8 cellular contexts compared by ENCODE assay signal in the genomic region with DNA sequence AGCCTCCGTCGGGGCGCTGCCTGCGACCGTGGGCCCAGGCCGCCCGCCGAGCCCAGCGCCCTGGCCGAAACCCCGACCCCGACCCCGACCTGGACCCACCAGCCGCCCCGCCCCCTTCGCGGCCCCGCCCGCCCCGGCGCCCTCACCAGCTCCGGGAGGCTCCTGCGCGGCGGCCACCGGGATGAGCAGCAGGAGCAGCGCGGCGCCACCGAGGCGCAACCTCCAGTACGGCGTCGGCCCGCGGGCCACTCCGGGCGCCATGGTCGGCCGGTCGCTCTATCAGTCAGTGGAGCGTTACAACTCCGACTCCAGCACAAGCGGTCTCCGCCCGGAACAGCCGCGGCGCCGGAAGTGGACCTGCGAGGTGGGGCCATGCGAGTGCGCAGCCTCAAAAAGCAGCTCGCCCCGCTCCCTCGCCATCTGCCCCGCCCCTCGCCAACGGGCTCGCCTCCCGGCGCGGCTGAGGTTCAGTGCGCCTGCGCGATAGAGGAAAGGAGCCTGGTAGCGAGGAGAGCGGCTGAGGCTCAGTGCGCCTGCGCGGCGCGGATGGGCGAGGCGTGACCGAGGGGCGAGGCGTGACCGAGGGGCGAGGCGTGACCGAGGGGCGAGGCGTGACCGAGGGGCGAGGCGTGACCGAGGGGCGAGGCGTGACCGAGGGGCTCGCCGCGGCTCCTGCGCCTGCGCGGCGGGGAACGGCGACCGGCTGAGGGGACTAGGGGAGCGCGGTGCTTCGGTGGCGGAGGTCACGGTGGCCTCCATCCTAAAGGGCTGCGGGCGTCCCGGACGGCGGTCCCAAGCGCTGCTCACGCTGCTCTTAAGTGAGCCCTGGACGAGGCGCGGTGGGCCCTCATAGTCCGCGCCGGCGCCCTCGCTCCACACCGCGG. TPM values are rescaled to one million over a fixed set of nuclear protein-coding genes. Genes with fewer than 3 reads are reported as not detected.
DNase-seq lines count a peak whose midpoint lies in the region; ATAC-seq and TF ChIP-seq lines count a peak whose summit lies in the region.

A gene with protein sequence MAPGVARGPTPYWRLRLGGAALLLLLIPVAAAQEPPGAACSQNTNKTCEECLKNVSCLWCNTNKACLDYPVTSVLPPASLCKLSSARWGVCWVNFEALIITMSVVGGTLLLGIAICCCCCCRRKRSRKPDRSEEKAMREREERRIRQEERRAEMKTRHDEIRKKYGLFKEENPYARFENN (minus strand): TSS at position 335 of the 884 bp plus-strand sequence. CDS start 74 bp downstream, at position 261.

- H2AFZ ChIP-seq in neural progenitor cell (replicated peaks), result peak within 1 kb of the TSS; percentile 80

- POLR2A ChIA-PET in HEK293T (lab: Yijun Ruan, JAX), result interaction anchor here (0.6 to 2.5 kb wide), 19 partner anchors 9 to 369 kb away, joined by 3 to 29 read pairs (median 3); partner anchors contain the start of gene UBE2G2

- H3K9me3 ChIP-seq in SJSA1 (replicated peaks), result no peaks in the 10 kb centered on the region
- no peaks in the 10 kb centered on the region for H3K9me3 ChIP-seq in neural progenitor cell (ENCODE audit: low read depth)
- H3K9me3 ChIP-seq in stomach smooth muscle (ENCODE audit: control insufficient read depth in 2 of 2, low read length in 2 of 2), result no peaks in the 10 kb centered on the region

- H3K4me1 ChIP-seq in SJSA1 (replicated peaks) (peaks cover 63% of the 10 kb centered on the region), foreskin keratinocyte (peaks cover 20% of the 10 kb centered on the region), neural progenitor cell (peaks cover 11% of the 10 kb centered on the region), stomach smooth muscle (ENCODE audit: control insufficient read depth, insufficient read depth, low read length) (peaks cover 48% of the 10 kb centered on the region)

- H3K36me3 ChIP-seq in SJSA1 (peaks cover 30% of the 10 kb centered on the region), neural progenitor cell (no peaks in the 10 kb centered on the region), stomach smooth muscle (ENCODE audit: control insufficient read depth in 2 of 2, insufficient read depth in 2 of 2, low read length in 2 of 2) (no peaks in the 10 kb centered on the region)

- no peak for TF ChIP-seq CTCF in foreskin keratinocyte (conservative IDR thresholded peaks at IDR 0.05)
- TF ChIP-seq CTCF in neural progenitor cell (IDR thresholded peaks at IDR 0.05), result no peak

- H3K4me1 Mint-ChIP-seq in neural progenitor cell, result peaks cover 35% of the 10 kb centered on the region

- H3K4me3 ChIP-seq in SJSA1 (peak within 1 kb of the TSS; percentile 81), neural progenitor cell (peak within 1 kb of the TSS; percentile 67), stomach smooth muscle (ENCODE audit: low read length in 2 of 2) (peak within 1 kb of the TSS; percentile 86 to 90)

- H3K27ac ChIP-seq in SJSA1, result peak within 1 kb of the TSS; percentile 79
- no peak within 1 kb of the TSS for H3K27ac ChIP-seq in foreskin keratinocyte
- no peak within 1 kb of the TSS for H3K27ac ChIP-seq in neural progenitor cell
- peak within 1 kb of the TSS; percentile 88 for H3K27ac ChIP-seq in stomach smooth muscle (ENCODE audit: low read length)

- ATAC-seq in foreskin keratinocyte, result peak; percentile 68

- DNase-seq in GM03348 (ENCODE audit: low spot score), result peak; percentile 100
- DNase-seq in HEK293T (ENCODE audit: extremely low spot score), result peak; percentile 100
- DNase-seq in MV-4-11 (lab: John Stamatoyannopoulos, UW), result peak; percentile 95
- peak; percentile 99 for DNase-seq in SJSA1 (ENCODE audit: low read depth in 1 of 2, low spot score in 2 of 2)
- peak; percentile 97 to 99 (median 98) for DNase-seq in activated naive CD4-positive, alpha-beta T cell (lab: John Stamatoyannopoulos, UW)
- peak; percentile 80 to 89 for DNase-seq in foreskin keratinocyte
- DNase-seq in neural progenitor cell (ENCODE audit: low spot score), result peak; percentile 99

- H3K4me3 Mint-ChIP-seq in neural progenitor cell, result peak within 1 kb of the TSS; percentile 98

- peak within 1 kb of the TSS; percentile 96 for H3K27ac Mint-ChIP-seq in neural progenitor cell

- H4K20me1 ChIP-seq in neural progenitor cell (ENCODE audit: low read depth), result peaks cover 45% of the 10 kb centered on the region

- CTCF ChIA-PET in HEK293T (lab: Yijun Ruan, JAX), result interaction anchor here (1.5 kb wide), 1 partner anchor 19 kb away, joined by 3 read pairs; no protein-coding TSS in a partner anchor

- peaks cover 46% of the 10 kb centered on the region for H3K79me2 ChIP-seq in neural progenitor cell (ENCODE audit: low read depth)

- peaks cover 16% of the 10 kb centered on the region for H3F3A ChIP-seq in neural progenitor cell (ENCODE audit: low read depth)

- peaks cover 6% of the 10 kb centered on the region for H3K36me3 Mint-ChIP-seq in neural progenitor cell

- H3K27me3 ChIP-seq in SJSA1 (replicated peaks) (no peaks in the 10 kb centered on the region), foreskin keratinocyte (no peaks in the 10 kb centered on the region), neural progenitor cell (peaks cover 39% of the 10 kb centered on the region), stomach smooth muscle (ENCODE audit: control insufficient read depth in 1 of 2, insufficient read depth in 2 of 2, low read length in 2 of 2) (no peaks in the 10 kb centered on the region)

- peak within 1 kb of the TSS; percentile 73 for H3K9ac ChIP-seq in neural progenitor cell
- peak within 1 kb of the TSS; percentile 82 to 87 for H3K9ac ChIP-seq in stomach smooth muscle (ENCODE audit: low read length in 2 of 2)

- H3K9me3 Mint-ChIP-seq in neural progenitor cell, result no peaks in the 10 kb centered on the region

- H3K27me3 Mint-ChIP-seq in neural progenitor cell (ENCODE audit: insufficient read depth, low read depth), result peaks cover 32% of the 10 kb centered on the region

- H3K4me2 ChIP-seq in neural progenitor cell, result peak within 1 kb of the TSS; percentile 92

TF ChIP-seq in HEK293T, 16 proteins besides CTCF, POLR2A, EP300 and RAD21:
- TF ChIP-seq FOXM1 (IDR thresholded peaks at IDR 0.05; ENCODE audit: borderline replicate concordance) (no peak), TARDBP (IDR thresholded peaks at IDR 0.05) (no peak), CTBP1 (IDR thresholded peaks at IDR 0.05; ENCODE audit: borderline replicate concordance) (no peak), FOXA1 (IDR thresholded peaks at IDR 0.05) (no peak), SUZ12 (IDR thresholded peaks at IDR 0.05) (no peak), ARNT (IDR thresholded peaks at IDR 0.05) (no peak), ELF4 (IDR thresholded peaks at IDR 0.05) (no peak), LEF1 (IDR thresholded peaks at IDR 0.05; ENCODE audit: borderline replicate concordance) (no peak)

RNA-seq across cellular contexts. Expression of the gene that starts here (rescaled TPM):
- 403 and 590 TPM in 2 replicates for total RNA-seq in SJSA1 (2014; rRNA removed; shearing (Covaris generic))
- total RNA-seq in foreskin keratinocyte, result 116 and 149 TPM in 2 replicates
- 92.9 and 104 TPM in 2 replicates for polyA plus RNA-seq in foreskin keratinocyte
- 162 and 192 TPM in 2 replicates for total RNA-seq in neural progenitor cell (ENCODE audit: low replicate concordance)

Comparison
In these comparisons a context has a peak if more than half of its experiments do, and no peak if none do; other contexts are left out.
1. H3K27ac ChIP-seq: peak in SJSA1 (single experiment) and stomach smooth muscle (single experiment); none in foreskin keratinocyte (single experiment) and neural progenitor cell (single experiment).
2. Peak in every context shown above with its lines, with median percentiles within 50 percentile points of each other: DNase-seq and H3K4me3 ChIP-seq.